ENCODE assay signal across 8 cellular contexts in the genomic region with DNA sequence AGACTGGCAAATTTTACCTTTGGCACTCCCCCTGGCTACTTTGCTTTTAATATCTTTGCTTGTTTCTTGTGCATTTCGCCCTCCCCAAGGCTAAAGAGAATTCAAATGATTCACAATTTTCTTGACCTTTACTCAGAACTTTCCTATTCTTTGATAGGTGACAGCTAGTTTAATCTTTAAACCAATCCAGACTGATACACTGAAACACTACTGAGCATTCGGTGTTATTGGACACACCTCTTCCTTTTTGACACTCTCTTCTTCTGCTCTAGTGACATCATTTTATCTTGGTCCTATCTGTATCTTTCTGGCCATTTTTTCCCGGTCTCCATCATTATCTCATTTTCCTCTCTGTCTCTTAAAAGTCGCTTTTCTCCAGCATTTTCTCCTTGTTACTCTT.
"Had no signal": no experiment of that assay in that cellular context is flagged by ENCODE, and none has a peak within 500 bp of the region (broad histone marks: within the 10 kb centered on the region; RNA-seq: fewer than 3 reads in every experiment).

No MANE protein-coding gene starts in this region.

- H3K27ac ChIP-seq: GM23248, KMS-11 had no signal

- H3K4me3 Mint-ChIP-seq: HFFc6, IgD-negative memory B cell had no signal

- H3K27ac Mint-ChIP-seq: HFFc6, IgD-negative memory B cell had no signal

- H2AFZ ChIP-seq: GM23248 had no signal

- H3K4me3 ChIP-seq: GM23248, HAP-1 had no signal

- H3K4me2 ChIP-seq: KMS-11 had no signal

- FAIRE-seq: HTR-8/SVneo had no signal

- ATAC-seq: HCT116 had no signal

- H3K9me3 ChIP-seq: HAP-1 had no signal

- H3K36me3 ChIP-seq: HAP-1 had no signal

- H3K9me3 Mint-ChIP-seq: HFFc6 had no signal

- H3K4me1 ChIP-seq: HAP-1 had no signal

- H3K36me3 Mint-ChIP-seq: IgD-negative memory B cell had no signal

- DNase-seq: GOT3, HFFc6 had no signal

- H3K27me3 Mint-ChIP-seq: IgD-negative memory B cell had no signal

- H3K9ac ChIP-seq: GM23248, KMS-11 had no signal
